10 cellular contexts compared by ENCODE assay signal in genomic region chr13:25267715-25268114, GRCh38. TPM values are rescaled to one million over a fixed set of nuclear protein-coding genes. Genes with fewer than 3 reads are reported as not detected.
A peak's percentile ranks its signal among the peaks of the same experiment; 100 is the strongest.
DNase-seq lines count a peak whose midpoint lies in the region; ATAC-seq and TF ChIP-seq lines count a peak whose summit lies in the region.
"Had no signal": no experiment of that assay in that cellular context is flagged by ENCODE, and none has a peak within 500 bp of the region (broad histone marks: within the 10 kb centered on the region; RNA-seq: fewer than 3 reads in every experiment).

No MANE protein-coding gene starts in this region.

- no peaks in the 10 kb centered on the region for H3K9me3 Mint-ChIP-seq in activated CD8-positive, alpha-beta T cell treated with anti-CD3 and anti-CD28 coated beads, Interleukin-2, amount 10 ng/mL, durations not matched to agents 7 days and 5 days (ENCODE audit: insufficient read depth)
- no peaks in the 10 kb centered on the region for H3K9me3 Mint-ChIP-seq in Calu3 (ENCODE audit: low read depth, unreplicated experiment)

- DNase-seq in DND-41: no peak
- DNase-seq in HCEC 1CT: peak; percentile 24
- DNase-seq in activated CD8-positive, alpha-beta T cell treated with anti-CD3 and anti-CD28 coated beads, Interleukin-2, amount 10 ng/mL, durations not matched to agents 7 days and 5 days: no peak
- peak; percentile 24 to 33 for DNase-seq in lung microvascular endothelial cell (ENCODE audit: low read depth in 2 of 2)
- DNase-seq in Calu3: no peak
- no peak for DNase-seq in AG20443 (ENCODE audit: low spot score)
- no peak for DNase-seq in ovary
- DNase-seq: activated CD4-positive, alpha-beta T cell treated with anti-CD3 and anti-CD28 coated beads, Interleukin-2, amount 50 U/mL, for 4 hours; NCI-H446 treated with DMSO at 0.1 percent for 48 hours had no signal

- intact Hi-C loops in Calu3 (cut with micrococcal nuclease; ENCODE audit: unreplicated experiment): no loop called here
- intact Hi-C loops in ovary (cut with DNase I): no loop called here

- ATAC-seq in DND-41 (ENCODE audit: insufficient read depth, low read depth): peak; percentile 63; the same call in 2 of the 3 replicates
- peak; percentile 47 for ATAC-seq in activated CD8-positive, alpha-beta T cell treated with anti-CD3 and anti-CD28 coated beads, Interleukin-2, amount 10 ng/mL, durations not matched to agents 7 days and 5 days
- no peak for ATAC-seq in GM21723 (IDR thresholded peaks at IDR 0.05; ENCODE audit: unreplicated experiment)

- H3K36me3 Mint-ChIP-seq in activated CD8-positive, alpha-beta T cell treated with anti-CD3 and anti-CD28 coated beads, Interleukin-2, amount 10 ng/mL, durations not matched to agents 7 days and 5 days (ENCODE audit: low read depth): peaks cover 45% of the 10 kb centered on the region
- H3K36me3 Mint-ChIP-seq in Calu3 (ENCODE audit: insufficient read depth, unreplicated experiment): peaks cover 9% of the 10 kb centered on the region

- no peak overlapping the region for H3K27ac Mint-ChIP-seq in activated CD8-positive, alpha-beta T cell treated with anti-CD3 and anti-CD28 coated beads, Interleukin-2, amount 10 ng/mL, durations not matched to agents 7 days and 5 days
- H3K27ac Mint-ChIP-seq in Calu3 (ENCODE audit: unreplicated experiment): no peak overlapping the region

- peaks cover 6% of the 10 kb centered on the region for H4K20me1 ChIP-seq in DND-41 (ENCODE audit: insufficient read depth, low read length)

- TF ChIP-seq POLR2A in ovary (IDR thresholded peaks at IDR 0.05): no peak

- no peak overlapping the region for H3K4me2 ChIP-seq in DND-41 (ENCODE audit: insufficient read depth, low read length)

- BruUV-seq in Calu3 (replicated peaks; lab: Mats Ljungman, UMichigan): no TSS peak

- no peak overlapping the region for H2AFZ ChIP-seq in DND-41 (ENCODE audit: low read depth, low read length)

- no peaks in the 10 kb centered on the region for H3K27me3 Mint-ChIP-seq in activated CD8-positive, alpha-beta T cell treated with anti-CD3 and anti-CD28 coated beads, Interleukin-2, amount 10 ng/mL, durations not matched to agents 7 days and 5 days (ENCODE audit: low read depth)
- H3K27me3 Mint-ChIP-seq in Calu3 (ENCODE audit: unreplicated experiment): no peaks in the 10 kb centered on the region

- no peak overlapping the region for H3K27ac ChIP-seq in DND-41 (ENCODE audit: low read length)
- H3K27ac ChIP-seq in ovary: no peak overlapping the region

- H3K79me2 ChIP-seq in DND-41 (ENCODE audit: insufficient read depth, low read length): peaks cover 9% of the 10 kb centered on the region; the same call in 1 of the 2 replicates

- no peak overlapping the region for H3K4me3 Mint-ChIP-seq in activated CD8-positive, alpha-beta T cell treated with anti-CD3 and anti-CD28 coated beads, Interleukin-2, amount 10 ng/mL, durations not matched to agents 7 days and 5 days
- no peak overlapping the region for H3K4me3 Mint-ChIP-seq in Calu3 (ENCODE audit: low read depth, unreplicated experiment)

- H3K4me1 Mint-ChIP-seq in activated CD8-positive, alpha-beta T cell treated with anti-CD3 and anti-CD28 coated beads, Interleukin-2, amount 10 ng/mL, durations not matched to agents 7 days and 5 days (ENCODE audit: low read depth): no peaks in the 10 kb centered on the region
- H3K4me1 Mint-ChIP-seq in Calu3 (ENCODE audit: low read depth, unreplicated experiment): no peaks in the 10 kb centered on the region

- 84 to 93% (median 87%) methylated on average over 1 of the region's 1 CpG for WGBS in ovary, 3 donors

- peak; percentile 47 for TF ChIP-seq CTCF in DND-41 (IDR thresholded peaks at IDR 0.05; ENCODE audit: borderline replicate concordance, extremely low read depth, low read length, poor library complexity, severe bottlenecking)
- no peak for TF ChIP-seq CTCF in Calu3 (IDR thresholded peaks at IDR 0.05; ENCODE audit: unreplicated experiment)
- no peak for TF ChIP-seq CTCF in ovary (IDR thresholded peaks at IDR 0.05)

- H3K4me3 ChIP-seq in DND-41 (ENCODE audit: low read depth in 1 of 2, low read length in 2 of 2) (no peak overlapping the region), ovary (no peak overlapping the region)

- no peak overlapping the region for H3K9ac ChIP-seq in DND-41 (ENCODE audit: low read depth, low read length)

- TF ChIP-seq EP300 in ovary (IDR thresholded peaks at IDR 0.05): no peak

- no peaks in the 10 kb centered on the region for H3K27me3 ChIP-seq in DND-41 (ENCODE audit: insufficient read depth, low read length, poor library complexity)
- H3K27me3 ChIP-seq in ovary: no peaks in the 10 kb centered on the region

- CTCF ChIA-PET in activated CD8-positive, alpha-beta T cell treated with anti-CD3 and anti-CD28 coated beads, Interleukin-2, amount 10 ng/mL, durations not matched to agents 7 days and 5 days (lab: Charles Lee): interaction anchor here (1.2 kb wide), 1 partner anchor 15 kb away, joined by 4 read pairs; no protein-coding TSS in a partner anchor
- CTCF ChIA-PET in Calu3 (lab: Charles Lee): no interaction called here

- H3K9me3 ChIP-seq in DND-41 (ENCODE audit: insufficient read depth, low read length, severe bottlenecking) (no peaks in the 10 kb centered on the region), ovary (no peaks in the 10 kb centered on the region)

- POLR2A ChIA-PET in activated CD8-positive, alpha-beta T cell treated with anti-CD3 and anti-CD28 coated beads, Interleukin-2, amount 10 ng/mL, durations not matched to agents 7 days and 5 days (lab: Charles Lee): interaction anchor here (1.2 kb wide), 1 partner anchor 18 kb away, joined by 5 read pairs; no protein-coding TSS in a partner anchor

- no peaks in the 10 kb centered on the region for H3K4me1 ChIP-seq in DND-41 (ENCODE audit: insufficient read depth, low read length)
- H3K4me1 ChIP-seq in ovary (ENCODE audit: insufficient read depth): no peaks in the 10 kb centered on the region

- H3K36me3 ChIP-seq in DND-41 (ENCODE audit: insufficient read depth, low read length): peaks cover 75% of the 10 kb centered on the region
- no peaks in the 10 kb centered on the region for H3K36me3 ChIP-seq in ovary

RNA-seq across cellular contexts. Expression of gene MTMR6, which starts 19.6 kb away (rescaled TPM):
- total RNA-seq in activated CD8-positive, alpha-beta T cell treated with anti-CD3 and anti-CD28 coated beads, Interleukin-2, amount 10 ng/mL, durations not matched to agents 7 days and 5 days: 10 to 100 TPM; 18.4 to 20.0 TPM
- total RNA-seq in lung microvascular endothelial cell: 19.8 and 24.6 TPM in 2 replicates
- 7.0 and 7.1 TPM in 2 replicates for total RNA-seq in Calu3 (2022)
- total RNA-seq in ovary: 10 to 100 TPM; 12.2 to 18.0 (median 13.7) TPM
- polyA plus RNA-seq in ovary: 10 to 100 TPM in 1 of 2 donors, 1 to 10 TPM in 1; 7.3 to 13.9 TPM

RNA-seq across cellular contexts. Expression of gene NUP58, which starts 33.7 kb away (rescaled TPM):
- total RNA-seq in activated CD8-positive, alpha-beta T cell treated with anti-CD3 and anti-CD28 coated beads, Interleukin-2, amount 10 ng/mL, durations not matched to agents 7 days and 5 days: 10 to 100 TPM; 85.6 to 91.0 TPM
- total RNA-seq in lung microvascular endothelial cell: 24.2 and 40.7 TPM in 2 replicates
- total RNA-seq in Calu3 (2022): 38.9 and 41.0 TPM in 2 replicates
- 10 to 100 TPM; 38.3 to 57.0 (median 44.6) TPM for total RNA-seq in ovary
- 10 to 100 TPM; 15.3 to 21.8 TPM for polyA plus RNA-seq in ovary

Comparison
In these comparisons a context has a peak if more than half of its experiments do, and no peak if none do; other contexts are left out.
1. DNase-seq: peak in HCEC 1CT (single experiment) and lung microvascular endothelial cell (2 of 2); none in DND-41 (single experiment), activated CD8-positive, alpha-beta T cell treated with anti-CD3 and anti-CD28 coated beads, Interleukin-2, amount 10 ng/mL, durations not matched to agents 7 days and 5 days (single experiment), Calu3 (single experiment), AG20443 (single experiment) and ovary (0 of 5).